ENCODE assay signal across 8 cellular contexts in genomic region chr10:116817178-116817577, GRCh38. TPM values are rescaled to one million over a fixed set of nuclear protein-coding genes. Genes with fewer than 3 reads are reported as not detected.
"Had no signal": no experiment of that assay in that cellular context is flagged by ENCODE, and none has a peak within 500 bp of the region (broad histone marks: within the 10 kb centered on the region; RNA-seq: fewer than 3 reads in every experiment).

No MANE protein-coding gene starts in this region.

- H3K4me3 ChIP-seq: HAP-1 had no signal

- ATAC-seq: HepG2 had no signal

- H3K4me1 ChIP-seq: HAP-1 had no signal

- H3K4me3 Mint-ChIP-seq: HFFc6, IgD-negative memory B cell had no signal

- H3K27me3 Mint-ChIP-seq: IgD-negative memory B cell had no signal

- DNase-seq: GOT3, H7, HFFc6 had no signal

- H3K9me3 Mint-ChIP-seq: HFFc6 had no signal

- H3K27ac ChIP-seq: HL-60 had no signal

- H3K27ac Mint-ChIP-seq: HFFc6, IgD-negative memory B cell had no signal

- H3K9me3 ChIP-seq: HAP-1 had no signal

- H3K36me3 ChIP-seq: HAP-1 had no signal

- H3K36me3 Mint-ChIP-seq: IgD-negative memory B cell had no signal

RNA-seq across cellular contexts. Expression of gene ENO4, which starts 32.1 kb away (rescaled TPM):
- total RNA-seq: HepG2, HFFc6, HT1080 had no signal
- polyA plus RNA-seq: HepG2 had no signal
